1 cellular context compared by ENCODE assay signal in genomic region chr16:87791295-87792204, GRCh38.
TF ChIP-seq lines count a peak whose summit lies in the region.

No MANE protein-coding gene starts in this region.

TF ChIP-seq in WTC11, 78 proteins besides CTCF, POLR2A, EP300 and RAD21 (continued from another document):
- TF ChIP-seq, protein P1, sequence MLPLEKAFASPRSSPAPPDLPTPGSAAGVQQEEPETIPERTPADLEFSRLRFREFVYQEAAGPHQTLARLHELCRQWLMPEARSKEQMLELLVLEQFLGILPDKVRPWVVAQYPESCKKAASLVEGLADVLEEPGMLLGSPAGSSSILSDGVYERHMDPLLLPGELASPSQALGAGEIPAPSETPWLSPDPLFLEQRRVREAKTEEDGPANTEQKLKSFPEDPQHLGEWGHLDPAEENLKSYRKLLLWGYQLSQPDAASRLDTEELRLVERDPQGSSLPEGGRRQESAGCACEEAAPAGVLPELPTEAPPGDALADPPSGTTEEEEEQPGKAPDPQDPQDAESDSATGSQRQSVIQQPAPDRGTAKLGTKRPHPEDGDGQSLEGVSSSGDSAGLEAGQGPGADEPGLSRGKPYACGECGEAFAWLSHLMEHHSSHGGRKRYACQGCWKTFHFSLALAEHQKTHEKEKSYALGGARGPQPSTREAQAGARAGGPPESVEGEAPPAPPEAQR (CRISPR knock-in tag; IDR thresholded peaks at IDR 0.05) = no peak
- TF ChIP-seq ATF6 (CRISPR knock-in tag; IDR thresholded peaks at IDR 0.05) = no peak
- no peak for TF ChIP-seq NFE2L1 (CRISPR knock-in tag; IDR thresholded peaks at IDR 0.05)
TF ChIP-seq in WTC11: peak in this region for 0.
